In genomic region chr5:149632311-149633251, GRCh38 we compare ENCODE assay signal across 9 cellular contexts. TPM values are rescaled to one million over a fixed set of nuclear protein-coding genes. Genes with fewer than 3 reads are reported as not detected.
DNase-seq lines count a peak whose midpoint lies in the region; ATAC-seq and TF ChIP-seq lines count a peak whose summit lies in the region.
"Had no signal": no experiment of that assay in that cellular context is flagged by ENCODE, and none has a peak within 500 bp of the region (broad histone marks: within the 10 kb centered on the region; RNA-seq: fewer than 3 reads in every experiment).

No MANE protein-coding gene starts in this region.

- CTCF ChIA-PET in WTC11 (lab: Charles Lee): interaction anchor here (0.8 to 1.9 kb wide), 12 partner anchors 14 to 358 kb away, joined by 3 to 9 read pairs (median 4); no protein-coding TSS in a partner anchor

- peak overlapping the region; percentile 22 for H3K27ac Mint-ChIP-seq in activated CD4-positive, alpha-beta T cell treated with anti-CD3 and anti-CD28 coated beads, Interleukin-2, amount 10 ng/mL, durations not matched to agents 24 days and 14 days
- H3K27ac Mint-ChIP-seq in WTC11: peak overlapping the region; percentile 42
- H3K27ac Mint-ChIP-seq in stimulated activated naive CD8-positive, alpha-beta T cell treated with anti-CD3 and anti-CD28 coated beads, Interleukin-15, amount 100 ng/mL, for 72 hours: peak overlapping the region; percentile 87 to 97

- H3K27me3 Mint-ChIP-seq in activated CD4-positive, alpha-beta T cell treated with anti-CD3 and anti-CD28 coated beads, Interleukin-2, amount 10 ng/mL, durations not matched to agents 24 days and 14 days: no peaks in the 10 kb centered on the region
- H3K27me3 Mint-ChIP-seq in WTC11 (ENCODE audit: low read depth): no peaks in the 10 kb centered on the region
- H3K27me3 Mint-ChIP-seq in stimulated activated naive CD8-positive, alpha-beta T cell treated with anti-CD3 and anti-CD28 coated beads, Interleukin-15, amount 100 ng/mL, for 72 hours: no peaks in the 10 kb centered on the region

- H3K4me3 ChIP-seq in iPS-20b (ENCODE audit: low read length): peak overlapping the region; percentile 30; the same call in 1 of the 2 replicates

- H3K9me3 ChIP-seq in iPS-20b (ENCODE audit: insufficient read depth, low read depth, low read length): no peaks in the 10 kb centered on the region

- H3K9ac ChIP-seq in iPS-20b (ENCODE audit: low read depth, low read length): peak overlapping the region; percentile 23; the same call in 1 of the 2 replicates

- intact Hi-C loops in activated CD4-positive, alpha-beta T cell treated with anti-CD3 and anti-CD28 coated beads, Interleukin-2, amount 10 ng/mL, durations not matched to agents 24 days and 14 days (cut with micrococcal nuclease): loop anchor here (2.0 kb wide), 1 partner anchor 20 kb away; no protein-coding TSS in a partner anchor

- H3K4me1 Mint-ChIP-seq in activated CD4-positive, alpha-beta T cell treated with anti-CD3 and anti-CD28 coated beads, Interleukin-2, amount 10 ng/mL, durations not matched to agents 24 days and 14 days: peaks cover 10% of the 10 kb centered on the region
- peaks cover 31% of the 10 kb centered on the region for H3K4me1 Mint-ChIP-seq in WTC11
- H3K4me1 Mint-ChIP-seq in stimulated activated naive CD8-positive, alpha-beta T cell treated with anti-CD3 and anti-CD28 coated beads, Interleukin-15, amount 100 ng/mL, for 72 hours: peaks cover 29% of the 10 kb centered on the region

- POLR2A ChIA-PET in WTC11 (lab: Charles Lee): interaction anchor here (1.0 kb wide), 1 partner anchor 190 kb away, joined by 3 read pairs; no protein-coding TSS in a partner anchor

- H3K36me3 Mint-ChIP-seq in activated CD4-positive, alpha-beta T cell treated with anti-CD3 and anti-CD28 coated beads, Interleukin-2, amount 10 ng/mL, durations not matched to agents 24 days and 14 days (ENCODE audit: low read depth): no peaks in the 10 kb centered on the region
- H3K36me3 Mint-ChIP-seq in WTC11: no peaks in the 10 kb centered on the region

- peaks cover 19% of the 10 kb centered on the region; the same call in 1 of the 2 replicates for H3K4me1 ChIP-seq in iPS-20b (ENCODE audit: insufficient read depth, low read length)

- H3K27me3 ChIP-seq in iPS-20b (ENCODE audit: insufficient read depth, low read length): no peaks in the 10 kb centered on the region

- no peak for TF ChIP-seq CTCF in WTC11 (IDR thresholded peaks at IDR 0.05)

- H3K36me3 ChIP-seq in iPS-20b (ENCODE audit: insufficient read depth, low read depth, low read length): no peaks in the 10 kb centered on the region

- peak; percentile 76 for ATAC-seq in WTC11
- peak; percentile 62 for ATAC-seq in stimulated activated naive CD8-positive, alpha-beta T cell treated with anti-CD3 and anti-CD28 coated beads, Interleukin-15, amount 100 ng/mL, for 72 hours
- no peak for ATAC-seq in GM18867 (IDR thresholded peaks at IDR 0.05; ENCODE audit: unreplicated experiment)
- no peak for ATAC-seq in HG03432 (IDR thresholded peaks at IDR 0.05; ENCODE audit: unreplicated experiment)
- no peak for ATAC-seq in GM18861 (IDR thresholded peaks at IDR 0.05; ENCODE audit: unreplicated experiment)

- DNase-seq in activated CD4-positive, alpha-beta T cell treated with anti-CD3 and anti-CD28 coated beads, Interleukin-2, amount 10 ng/mL, durations not matched to agents 24 days and 14 days: no peak
- DNase-seq in activated CD4-positive, alpha-beta T cell treated with anti-CD3 and anti-CD28 coated beads for 4 hours: no peak
- DNase-seq in WTC11 (ENCODE audit: low spot score): no peak
- no peak for DNase-seq in stimulated activated naive CD8-positive, alpha-beta T cell treated with anti-CD3 and anti-CD28 coated beads, Interleukin-15, amount 100 ng/mL, for 72 hours
- DNase-seq: SIG-M5 had no signal

- H3K9me3 Mint-ChIP-seq in activated CD4-positive, alpha-beta T cell treated with anti-CD3 and anti-CD28 coated beads, Interleukin-2, amount 10 ng/mL, durations not matched to agents 24 days and 14 days: no peaks in the 10 kb centered on the region
- H3K9me3 Mint-ChIP-seq in WTC11: no peaks in the 10 kb centered on the region
- no peaks in the 10 kb centered on the region for H3K9me3 Mint-ChIP-seq in stimulated activated naive CD8-positive, alpha-beta T cell treated with anti-CD3 and anti-CD28 coated beads, Interleukin-15, amount 100 ng/mL, for 72 hours

- no peak overlapping the region for H3K4me3 Mint-ChIP-seq in activated CD4-positive, alpha-beta T cell treated with anti-CD3 and anti-CD28 coated beads, Interleukin-2, amount 10 ng/mL, durations not matched to agents 24 days and 14 days
- H3K4me3 Mint-ChIP-seq in WTC11: no peak overlapping the region
- H3K4me3 Mint-ChIP-seq in stimulated activated naive CD8-positive, alpha-beta T cell treated with anti-CD3 and anti-CD28 coated beads, Interleukin-15, amount 100 ng/mL, for 72 hours: peak overlapping the region; percentile 69 to 76

- peak overlapping the region; percentile 12 for H3K27ac ChIP-seq in iPS-20b (ENCODE audit: low read length)

TF ChIP-seq in WTC11, 78 proteins besides CTCF, POLR2A, EP300 and RAD21:
- TF ChIP-seq ETV6 (CRISPR knock-in tag; IDR thresholded peaks at IDR 0.05) (0 out of 2 replicates have a peak, but pooled peaks have one; percentile 21), RELA (CRISPR knock-in tag; IDR thresholded peaks at IDR 0.05; ENCODE audit: borderline replicate concordance) (no peak), PRDM15 (CRISPR knock-in tag; IDR thresholded peaks at IDR 0.05) (peak; percentile 75)
TF ChIP-seq in WTC11: peak in this region for 2.

RNA-seq across cellular contexts. Expression of gene ARHGEF37, which starts 51.3 kb away (rescaled TPM):
- 1.5 and 1.8 TPM in 2 replicates for total RNA-seq in activated CD4-positive, alpha-beta T cell treated with anti-CD3 and anti-CD28 coated beads, Interleukin-2, amount 10 ng/mL, durations not matched to agents 24 days and 14 days
- 0.66 to 1.1 TPM (median 0.71 TPM) in 3 replicates for total RNA-seq in WTC11 (2021)

Comparison
In these comparisons a context has a peak if more than half of its experiments do, and no peak if none do; other contexts are left out.
1. H3K27ac Mint-ChIP-seq: peak in every context shown above with its lines; median percentile 92 in stimulated activated naive CD8-positive, alpha-beta T cell treated with anti-CD3 and anti-CD28 coated beads, Interleukin-15, amount 100 ng/mL, for 72 hours; 42 in WTC11; 22 in activated CD4-positive, alpha-beta T cell treated with anti-CD3 and anti-CD28 coated beads, Interleukin-2, amount 10 ng/mL, durations not matched to agents 24 days and 14 days.
2. H3K4me3 Mint-ChIP-seq: peak in stimulated activated naive CD8-positive, alpha-beta T cell treated with anti-CD3 and anti-CD28 coated beads, Interleukin-15, amount 100 ng/mL, for 72 hours (2 of 2); none in activated CD4-positive, alpha-beta T cell treated with anti-CD3 and anti-CD28 coated beads, Interleukin-2, amount 10 ng/mL, durations not matched to agents 24 days and 14 days (single experiment) and WTC11 (single experiment).
3. ATAC-seq: peak in WTC11 (single experiment) and stimulated activated naive CD8-positive, alpha-beta T cell treated with anti-CD3 and anti-CD28 coated beads, Interleukin-15, amount 100 ng/mL, for 72 hours (single experiment); none in GM18867 (single experiment), HG03432 (single experiment) and GM18861 (single experiment).